Comparison of ENCODE assay signal across 1 cellular context in the genomic region with DNA sequence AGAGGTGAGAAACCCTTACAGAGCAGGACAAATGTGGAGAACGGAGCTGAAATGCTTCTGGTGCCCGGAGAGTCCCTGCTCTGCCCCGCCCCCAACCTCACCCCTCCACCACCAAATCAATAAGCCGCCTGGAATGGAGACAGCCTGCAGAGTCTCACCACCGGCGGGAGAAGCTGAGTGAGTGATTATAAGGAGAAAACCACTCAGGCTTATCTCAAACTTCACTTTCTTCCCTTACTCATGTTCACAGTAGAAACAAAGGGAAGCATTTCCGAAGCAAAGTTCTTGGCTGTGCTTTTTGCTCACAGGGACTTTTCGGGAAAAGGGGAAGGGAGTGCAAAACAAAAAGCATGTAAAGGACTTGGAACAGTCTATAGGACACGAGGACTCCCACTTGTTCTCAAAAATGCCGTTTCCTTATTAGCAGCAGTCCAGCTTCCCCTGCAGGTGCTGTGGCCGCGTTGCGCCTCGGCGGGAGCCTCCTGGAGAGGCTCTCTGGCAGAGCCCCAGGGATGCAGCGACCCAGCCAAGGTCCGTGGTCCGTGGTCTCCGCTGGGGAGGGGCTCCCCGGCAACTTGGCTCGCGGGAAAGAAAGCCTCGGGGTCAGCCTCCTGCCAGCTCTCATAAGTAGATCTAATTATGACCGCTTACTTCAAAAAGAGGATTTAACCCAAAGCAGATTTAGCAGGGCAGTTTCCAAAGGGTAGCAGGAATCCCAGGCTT.
TF ChIP-seq lines count a peak whose summit lies in the region.

No MANE protein-coding gene starts in this region.

TF ChIP-seq in HEK293, 187 proteins besides CTCF, POLR2A, EP300 and RAD21 (continued from another document and continues in another):
- 0 out of 2 replicates have a peak, but pooled peaks have one; percentile 14 for TF ChIP-seq ZNF792 (tag by site-specific recombination; IDR thresholded peaks at IDR 0.05)
- TF ChIP-seq ZNF292 (tag by site-specific recombination; IDR thresholded peaks at IDR 0.05; ENCODE audit: borderline replicate concordance, low read depth), result no peak
- no peak for TF ChIP-seq PBX3 (CRISPR knock-in tag; IDR thresholded peaks at IDR 0.05)
- TF ChIP-seq ZNF140 (tag by site-specific recombination; IDR thresholded peaks at IDR 0.05), result no peak
- TF ChIP-seq, protein P1, sequence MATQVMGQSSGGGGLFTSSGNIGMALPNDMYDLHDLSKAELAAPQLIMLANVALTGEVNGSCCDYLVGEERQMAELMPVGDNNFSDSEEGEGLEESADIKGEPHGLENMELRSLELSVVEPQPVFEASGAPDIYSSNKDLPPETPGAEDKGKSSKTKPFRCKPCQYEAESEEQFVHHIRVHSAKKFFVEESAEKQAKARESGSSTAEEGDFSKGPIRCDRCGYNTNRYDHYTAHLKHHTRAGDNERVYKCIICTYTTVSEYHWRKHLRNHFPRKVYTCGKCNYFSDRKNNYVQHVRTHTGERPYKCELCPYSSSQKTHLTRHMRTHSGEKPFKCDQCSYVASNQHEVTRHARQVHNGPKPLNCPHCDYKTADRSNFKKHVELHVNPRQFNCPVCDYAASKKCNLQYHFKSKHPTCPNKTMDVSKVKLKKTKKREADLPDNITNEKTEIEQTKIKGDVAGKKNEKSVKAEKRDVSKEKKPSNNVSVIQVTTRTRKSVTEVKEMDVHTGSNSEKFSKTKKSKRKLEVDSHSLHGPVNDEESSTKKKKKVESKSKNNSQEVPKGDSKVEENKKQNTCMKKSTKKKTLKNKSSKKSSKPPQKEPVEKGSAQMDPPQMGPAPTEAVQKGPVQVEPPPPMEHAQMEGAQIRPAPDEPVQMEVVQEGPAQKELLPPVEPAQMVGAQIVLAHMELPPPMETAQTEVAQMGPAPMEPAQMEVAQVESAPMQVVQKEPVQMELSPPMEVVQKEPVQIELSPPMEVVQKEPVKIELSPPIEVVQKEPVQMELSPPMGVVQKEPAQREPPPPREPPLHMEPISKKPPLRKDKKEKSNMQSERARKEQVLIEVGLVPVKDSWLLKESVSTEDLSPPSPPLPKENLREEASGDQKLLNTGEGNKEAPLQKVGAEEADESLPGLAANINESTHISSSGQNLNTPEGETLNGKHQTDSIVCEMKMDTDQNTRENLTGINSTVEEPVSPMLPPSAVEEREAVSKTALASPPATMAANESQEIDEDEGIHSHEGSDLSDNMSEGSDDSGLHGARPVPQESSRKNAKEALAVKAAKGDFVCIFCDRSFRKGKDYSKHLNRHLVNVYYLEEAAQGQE (tag by site-specific recombination; IDR thresholded peaks at IDR 0.05), result peak; percentile 47; the same call in 1 of the 2 replicates
- peak; percentile 90 for TF ChIP-seq GLIS1 (tag by site-specific recombination; IDR thresholded peaks at IDR 0.05)
- TF ChIP-seq ZNF518A (tag by site-specific recombination; conservative IDR thresholded peaks at IDR 0.05; ENCODE audit: low read depth), result no peak
- peak; percentile 98 for TF ChIP-seq ZNF394 (tag by site-specific recombination; IDR thresholded peaks at IDR 0.05; ENCODE audit: borderline replicate concordance)
- peak; percentile 48; the same call in 1 of the 2 replicates for TF ChIP-seq ZEB2 (tag by site-specific recombination; IDR thresholded peaks at IDR 0.05)
- TF ChIP-seq, protein P2, sequence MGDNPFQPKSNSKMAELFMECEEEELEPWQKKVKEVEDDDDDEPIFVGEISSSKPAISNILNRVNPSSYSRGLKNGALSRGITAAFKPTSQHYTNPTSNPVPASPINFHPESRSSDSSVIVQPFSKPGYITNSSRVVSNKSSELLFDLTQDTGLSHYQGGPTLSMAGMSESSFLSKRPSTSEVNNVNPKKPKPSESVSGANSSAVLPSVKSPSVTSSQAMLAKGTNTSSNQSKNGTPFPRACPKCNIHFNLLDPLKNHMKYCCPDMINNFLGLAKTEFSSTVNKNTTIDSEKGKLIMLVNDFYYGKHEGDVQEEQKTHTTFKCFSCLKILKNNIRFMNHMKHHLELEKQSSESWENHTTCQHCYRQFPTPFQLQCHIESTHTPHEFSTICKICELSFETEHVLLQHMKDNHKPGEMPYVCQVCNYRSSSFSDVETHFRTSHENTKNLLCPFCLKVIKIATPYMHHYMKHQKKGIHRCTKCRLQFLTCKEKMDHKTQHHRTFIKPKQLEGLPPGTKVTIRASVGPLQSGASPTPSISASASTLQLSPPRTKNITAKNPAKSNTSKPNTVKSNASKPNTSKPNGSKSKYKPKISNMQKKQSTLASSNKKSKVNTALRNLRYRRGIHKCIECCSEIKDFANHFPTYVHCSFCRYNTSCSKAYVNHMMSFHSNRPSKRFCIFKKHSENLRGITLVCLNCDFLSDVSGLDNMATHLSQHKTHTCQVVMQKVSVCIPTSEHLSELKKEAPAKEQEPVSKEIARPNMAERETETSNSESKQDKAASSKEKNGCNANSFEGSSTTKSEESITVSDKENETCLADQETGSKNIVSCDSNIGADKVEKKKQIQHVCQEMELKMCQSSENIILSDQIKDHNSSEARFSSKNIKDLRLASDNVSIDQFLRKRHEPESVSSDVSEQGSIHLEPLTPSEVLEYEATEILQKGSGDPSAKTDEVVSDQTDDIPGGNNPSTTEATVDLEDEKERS (tag by site-specific recombination; IDR thresholded peaks at IDR 0.05), result no peak
- TF ChIP-seq ZNF660 (tag by site-specific recombination; IDR thresholded peaks at IDR 0.05), result 0 out of 2 replicates have a peak, but pooled peaks have one; percentile 27
- peak; percentile 16; the same call in 1 of the 2 replicates for TF ChIP-seq ZSCAN30 (tag by site-specific recombination; IDR thresholded peaks at IDR 0.05)
- TF ChIP-seq, protein P3, sequence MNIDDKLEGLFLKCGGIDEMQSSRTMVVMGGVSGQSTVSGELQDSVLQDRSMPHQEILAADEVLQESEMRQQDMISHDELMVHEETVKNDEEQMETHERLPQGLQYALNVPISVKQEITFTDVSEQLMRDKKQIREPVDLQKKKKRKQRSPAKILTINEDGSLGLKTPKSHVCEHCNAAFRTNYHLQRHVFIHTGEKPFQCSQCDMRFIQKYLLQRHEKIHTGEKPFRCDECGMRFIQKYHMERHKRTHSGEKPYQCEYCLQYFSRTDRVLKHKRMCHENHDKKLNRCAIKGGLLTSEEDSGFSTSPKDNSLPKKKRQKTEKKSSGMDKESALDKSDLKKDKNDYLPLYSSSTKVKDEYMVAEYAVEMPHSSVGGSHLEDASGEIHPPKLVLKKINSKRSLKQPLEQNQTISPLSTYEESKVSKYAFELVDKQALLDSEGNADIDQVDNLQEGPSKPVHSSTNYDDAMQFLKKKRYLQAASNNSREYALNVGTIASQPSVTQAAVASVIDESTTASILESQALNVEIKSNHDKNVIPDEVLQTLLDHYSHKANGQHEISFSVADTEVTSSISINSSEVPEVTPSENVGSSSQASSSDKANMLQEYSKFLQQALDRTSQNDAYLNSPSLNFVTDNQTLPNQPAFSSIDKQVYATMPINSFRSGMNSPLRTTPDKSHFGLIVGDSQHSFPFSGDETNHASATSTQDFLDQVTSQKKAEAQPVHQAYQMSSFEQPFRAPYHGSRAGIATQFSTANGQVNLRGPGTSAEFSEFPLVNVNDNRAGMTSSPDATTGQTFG (tag by site-specific recombination; IDR thresholded peaks at IDR 0.05; ENCODE audit: borderline replicate concordance), result no peak
- TF ChIP-seq TRIM28 (IDR thresholded peaks at IDR 0.05; ENCODE audit: borderline replicate concordance, low read length), result 0 out of 2 replicates have a peak, but pooled peaks have one; percentile 84
- TF ChIP-seq ZNF600 (tag by site-specific recombination; IDR thresholded peaks at IDR 0.05), result peak; percentile 77; the same call in 1 of the 2 replicates
- no peak for TF ChIP-seq ZNF549 (tag by site-specific recombination; IDR thresholded peaks at IDR 0.05)
- 0 out of 2 replicates have a peak, but pooled peaks have one; percentile 24 for TF ChIP-seq PRDM6 (tag by site-specific recombination; IDR thresholded peaks at IDR 0.05)
- no peak for TF ChIP-seq ZNF138 (tag by site-specific recombination; IDR thresholded peaks at IDR 0.05; ENCODE audit: borderline replicate concordance)
- TF ChIP-seq, protein P4, sequence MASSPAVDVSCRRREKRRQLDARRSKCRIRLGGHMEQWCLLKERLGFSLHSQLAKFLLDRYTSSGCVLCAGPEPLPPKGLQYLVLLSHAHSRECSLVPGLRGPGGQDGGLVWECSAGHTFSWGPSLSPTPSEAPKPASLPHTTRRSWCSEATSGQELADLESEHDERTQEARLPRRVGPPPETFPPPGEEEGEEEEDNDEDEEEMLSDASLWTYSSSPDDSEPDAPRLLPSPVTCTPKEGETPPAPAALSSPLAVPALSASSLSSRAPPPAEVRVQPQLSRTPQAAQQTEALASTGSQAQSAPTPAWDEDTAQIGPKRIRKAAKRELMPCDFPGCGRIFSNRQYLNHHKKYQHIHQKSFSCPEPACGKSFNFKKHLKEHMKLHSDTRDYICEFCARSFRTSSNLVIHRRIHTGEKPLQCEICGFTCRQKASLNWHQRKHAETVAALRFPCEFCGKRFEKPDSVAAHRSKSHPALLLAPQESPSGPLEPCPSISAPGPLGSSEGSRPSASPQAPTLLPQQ (tag by site-specific recombination; IDR thresholded peaks at IDR 0.05), result peak; percentile 43
- no peak for TF ChIP-seq ZNF768 (tag by site-specific recombination; IDR thresholded peaks at IDR 0.05)
- TF ChIP-seq, protein P5, sequence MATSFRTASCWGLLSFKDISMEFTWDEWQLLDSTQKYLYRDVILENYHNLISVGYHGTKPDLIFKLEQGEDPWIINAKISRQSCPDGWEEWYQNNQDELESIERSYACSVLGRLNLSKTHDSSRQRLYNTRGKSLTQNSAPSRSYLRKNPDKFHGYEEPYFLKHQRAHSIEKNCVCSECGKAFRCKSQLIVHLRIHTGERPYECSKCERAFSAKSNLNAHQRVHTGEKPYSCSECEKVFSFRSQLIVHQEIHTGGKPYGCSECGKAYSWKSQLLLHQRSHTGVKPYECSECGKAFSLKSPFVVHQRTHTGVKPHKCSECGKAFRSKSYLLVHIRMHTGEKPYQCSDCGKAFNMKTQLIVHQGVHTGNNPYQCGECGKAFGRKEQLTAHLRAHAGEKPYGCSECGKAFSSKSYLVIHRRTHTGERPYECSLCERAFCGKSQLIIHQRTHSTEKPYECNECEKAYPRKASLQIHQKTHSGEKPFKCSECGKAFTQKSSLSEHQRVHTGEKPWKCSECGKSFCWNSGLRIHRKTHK (tag by site-specific recombination; IDR thresholded peaks at IDR 0.05), result no peak
- TF ChIP-seq ZBTB8A (tag by site-specific recombination; IDR thresholded peaks at IDR 0.05), result no peak
- TF ChIP-seq MYNN (tag by site-specific recombination; IDR thresholded peaks at IDR 0.05; ENCODE audit: borderline replicate concordance), result no peak
- TF ChIP-seq ZNF501 (tag by site-specific recombination; IDR thresholded peaks at IDR 0.05), result 0 out of 2 replicates have a peak, but pooled peaks have one; percentile 43
- TF ChIP-seq ZNF175 (tag by site-specific recombination; IDR thresholded peaks at IDR 0.05), result no peak
- no peak for TF ChIP-seq ZNF211 (tag by site-specific recombination; IDR thresholded peaks at IDR 0.05; ENCODE audit: low read depth)
- no peak for TF ChIP-seq HOXC10 (CRISPR knock-in tag; IDR thresholded peaks at IDR 0.05)
- TF ChIP-seq KLF8 (tag by site-specific recombination; IDR thresholded peaks at IDR 0.05), result no peak; the same call in 1 of the 2 replicates
